ENCODE assay signal across 25 cellular contexts in genomic region chr2:30738141-30738911, GRCh38.
"Had no signal": no experiment of that assay in that cellular context is flagged by ENCODE, and none has a peak within 500 bp of the region (broad histone marks: within the 10 kb centered on the region; RNA-seq: fewer than 3 reads in every experiment).

No MANE protein-coding gene starts in this region.

- H3K27me3 ChIP-seq: brain microvascular endothelial cell, cardiac muscle cell, Peyer's patch had no signal

- H3K27me3 Mint-ChIP-seq: activated naive CD8-positive, alpha-beta T cell had no signal

- H3K4me1 ChIP-seq: Peyer's patch, SJCRH30 had no signal

- H3K27ac ChIP-seq: brain microvascular endothelial cell, cardiac muscle cell, KMS-11, Peyer's patch, RWPE1, SJCRH30 had no signal

- H3K36me3 ChIP-seq: brain microvascular endothelial cell, cardiac muscle cell, SJCRH30 had no signal

- H3K4me3 Mint-ChIP-seq: activated CD8-positive, alpha-beta T cell treated with anti-CD3 and anti-CD28 coated beads, Interleukin-2, amount 10 ng/mL, durations not matched to agents 7 days and 5 days; activated naive CD4-positive, alpha-beta T cell treated with anti-CD3 and anti-CD28 coated beads for 36 hours; activated naive CD8-positive, alpha-beta T cell; T-helper 1 cell treated with Interleukin-12 subunit alpha and Interleukin-12 subunit beta and Interleukin-4 antibody, amounts not matched to agents 30 μg/mL and 1 μg/mL, for 36 hours; WTC11 had no signal

- DNase-seq: activated CD4-positive, alpha-beta T cell treated with anti-CD3 and anti-CD28 coated beads for 48 hours; activated CD4-positive, alpha-beta T cell treated with anti-CD3 and anti-CD28 coated beads, Interleukin-2, amount 50 U/mL, for 4 hours; activated CD4-positive, CD25-positive, alpha-beta regulatory T cell treated with anti-CD3 and anti-CD28 coated beads, Interleukin-2, amount 50 U/mL, for 72 hours; activated CD8-positive, alpha-beta memory T cell treated with anti-CD3 and anti-CD28 coated beads, Interleukin-2, amount 50 U/mL, for 48 hours; activated CD8-positive, alpha-beta T cell treated with anti-CD3 and anti-CD28 coated beads, Interleukin-2, amount 10 ng/mL, durations not matched to agents 7 days and 5 days; activated gamma-delta T cell; activated naive CD4-positive, alpha-beta T cell treated with anti-CD3 and anti-CD28 coated beads for 36 hours; activated T-cell treated with anti-CD3 and anti-CD28 coated beads, Interleukin-2, amount 50 U/mL, for 1 hour; brain microvascular endothelial cell; MV-4-11; NCI-H1092 treated with DMSO at 0.1 percent for 48 hours; NCI-H1417 treated with DMSO at 0.1 percent for 48 hours; NCI-H1694; NCI-H2081; NCI-H446; NCI-H524; Right ventricle myocardium superior; SJCRH30 had no signal

- H3K27ac Mint-ChIP-seq: activated CD8-positive, alpha-beta T cell treated with anti-CD3 and anti-CD28 coated beads, Interleukin-2, amount 10 ng/mL, durations not matched to agents 7 days and 5 days; activated naive CD4-positive, alpha-beta T cell treated with anti-CD3 and anti-CD28 coated beads for 36 hours; activated naive CD8-positive, alpha-beta T cell; T-helper 1 cell treated with Interleukin-12 subunit alpha and Interleukin-12 subunit beta and Interleukin-4 antibody, amounts not matched to agents 30 μg/mL and 1 μg/mL, for 36 hours; WTC11 had no signal

- H3K9me3 ChIP-seq: Peyer's patch, SJCRH30 had no signal

- H3K4me3 ChIP-seq: cardiac muscle cell, Peyer's patch, SJCRH30 had no signal

- H3K9me3 Mint-ChIP-seq: activated naive CD4-positive, alpha-beta T cell treated with anti-CD3 and anti-CD28 coated beads for 36 hours; T-helper 1 cell treated with Interleukin-12 subunit alpha and Interleukin-12 subunit beta and Interleukin-4 antibody, amounts not matched to agents 30 μg/mL and 1 μg/mL, for 36 hours; WTC11 had no signal

- H3K4me2 ChIP-seq: KMS-11 had no signal

- H3K9ac ChIP-seq: KMS-11 had no signal

- H3K36me3 Mint-ChIP-seq: activated naive CD8-positive, alpha-beta T cell; WTC11 had no signal
